8 cellular contexts compared by ENCODE assay signal in genomic region chr7:139828880-139829653, GRCh38. TPM values are rescaled to one million over a fixed set of nuclear protein-coding genes. Genes with fewer than 3 reads are reported as not detected.
DNase-seq lines count a peak whose midpoint lies in the region; ATAC-seq and TF ChIP-seq lines count a peak whose summit lies in the region.

TBXAS1 (plus strand) TSS chr7:139829264; CDS start chr7:139829391, 127 bp downstream.

- CTCF ChIA-PET in OCI-LY7 (lab: Charles Lee; ENCODE audit: unreplicated experiment), result no interaction called here

- POLR2A ChIA-PET in OCI-LY7 (lab: Charles Lee), result no interaction called here

- H3K4me3 Mint-ChIP-seq in natural killer cell, result peak within 1 kb of the TSS; percentile 92

- H2AFZ ChIP-seq in OCI-LY7 (ENCODE audit: low read length), result no peak within 1 kb of the TSS; the same call in 1 of the 2 replicates

- H3K36me3 ChIP-seq in BLaER1 treated with 17β-estradiol and CSF1 and Interleukin-3, amounts not matched to agents 10 nM and 100 nM, result peaks cover 0 to 27% (median 0%) of the 10 kb centered on the region in 11 experiments; a peak in 9 of 22 replicates
- no peaks in the 10 kb centered on the region for H3K36me3 ChIP-seq in OCI-LY7 (ENCODE audit: insufficient read depth, low read length)

- H3K4me3 ChIP-seq in BLaER1 treated with 17β-estradiol and CSF1 and Interleukin-3, amounts not matched to agents 10 nM and 100 nM, result peak within 1 kb of the TSS in 8 of 10 experiments; percentile 43 to 63 (median 56); a peak in 16 of 20 replicates
- H3K4me3 ChIP-seq in OCI-LY7 (ENCODE audit: low read depth, low read length, poor library complexity, severe bottlenecking), result no peak within 1 kb of the TSS
- H3K4me3 ChIP-seq in dorsolateral prefrontal cortex, result peak within 1 kb of the TSS in 42 of 59 donors; percentile 0 to 52 (median 32)

- ATAC-seq in GM21515 (IDR thresholded peaks at IDR 0.05; ENCODE audit: unreplicated experiment), result peak; percentile 49
- peak; percentile 55 to 82 (median 62) for ATAC-seq in natural killer cell
- no peak for ATAC-seq in GM19395 (IDR thresholded peaks at IDR 0.05; ENCODE audit: unreplicated experiment)
- ATAC-seq in GM19328 (IDR thresholded peaks at IDR 0.05; ENCODE audit: unreplicated experiment), result no peak
- ATAC-seq in GM21390 (IDR thresholded peaks at IDR 0.05; ENCODE audit: unreplicated experiment), result no peak

- H3K4me2 ChIP-seq in BLaER1 treated with 17β-estradiol and CSF1 and Interleukin-3, amounts not matched to agents 10 nM and 100 nM, result peak within 1 kb of the TSS; percentile 60 to 98 (median 83)
- H3K4me2 ChIP-seq in OCI-LY7 (ENCODE audit: low read length), result no peak within 1 kb of the TSS

- H3K27ac Mint-ChIP-seq in natural killer cell, result peak within 1 kb of the TSS; percentile 93 to 98

- peaks cover 52 to 57% of the 10 kb centered on the region in 2 donors for H3K4me1 Mint-ChIP-seq in natural killer cell

- no peaks in the 10 kb centered on the region for H3K27me3 Mint-ChIP-seq in natural killer cell (ENCODE audit: low read depth in 2 of 2)

- TF ChIP-seq CTCF in OCI-LY7 (conservative IDR thresholded peaks at IDR 0.05; ENCODE audit: low read length) (no peak), dorsolateral prefrontal cortex (IDR thresholded peaks at IDR 0.05 in 54 of 56, conservative IDR thresholded peaks at IDR 0.05 in 2 of 56; ENCODE audit: low read depth in 1 of 56, partially characterized antibody in 56 of 56) (no peak), natural killer cell (IDR thresholded peaks at IDR 0.05) (no peak)

- peaks cover 11 to 53% (median 32%) of the 10 kb centered on the region in 10 experiments for H3K4me1 ChIP-seq in BLaER1 treated with 17β-estradiol and CSF1 and Interleukin-3, amounts not matched to agents 10 nM and 100 nM
- peaks cover 12% of the 10 kb centered on the region for H3K4me1 ChIP-seq in OCI-LY7 (ENCODE audit: insufficient read depth, low read length, poor library complexity, severe bottlenecking)

- H3K9ac ChIP-seq in BLaER1 treated with 17β-estradiol and CSF1 and Interleukin-3, amounts not matched to agents 10 nM and 100 nM, result peak within 1 kb of the TSS in 10 of 11 experiments; percentile 12 to 78 (median 69); a peak in 17 of 22 replicates

- no peaks in the 10 kb centered on the region for H3K79me2 ChIP-seq in OCI-LY7 (ENCODE audit: insufficient read depth, low read depth, low read length)

- intact Hi-C loops in OCI-LY7 (cut with micrococcal nuclease; ENCODE audit: unreplicated experiment) (no loop called here), dorsolateral prefrontal cortex (cut with DNase I) (no loop called here), natural killer cell (cut with micrococcal nuclease) (no loop called here)

- peaks cover 0 to 2% of the 10 kb centered on the region in 2 donors for H3K9me3 Mint-ChIP-seq in natural killer cell

- no peaks in the 10 kb centered on the region for H4K20me1 ChIP-seq in BLaER1 treated with 17β-estradiol and CSF1 and Interleukin-3, amounts not matched to agents 10 nM and 100 nM
- H4K20me1 ChIP-seq in OCI-LY7 (ENCODE audit: insufficient read depth, low read length), result no peaks in the 10 kb centered on the region

- H3K9me3 ChIP-seq in BLaER1 treated with 17β-estradiol and CSF1 and Interleukin-3, amounts not matched to agents 10 nM and 100 nM (replicated peaks in 1 of 11), result peaks cover 4 to 35% (median 25%) of the 10 kb centered on the region in 11 experiments; a peak in 21 of 22 replicates
- no peaks in the 10 kb centered on the region for H3K9me3 ChIP-seq in OCI-LY7 (ENCODE audit: low read length)

- H3K27ac ChIP-seq in BLaER1 treated with 17β-estradiol and CSF1 and Interleukin-3, amounts not matched to agents 10 nM and 100 nM, result peak within 1 kb of the TSS; percentile 18 to 91 (median 84); a peak in 21 of 22 replicates
- no peak within 1 kb of the TSS for H3K27ac ChIP-seq in OCI-LY7 (ENCODE audit: low read depth, low read length, poor library complexity, severe bottlenecking)
- H3K27ac ChIP-seq in dorsolateral prefrontal cortex, result peak within 1 kb of the TSS in 10 of 59 donors; percentile 1 to 41 (median 30)

- H3K36me3 Mint-ChIP-seq in natural killer cell, result peaks cover 14% of the 10 kb centered on the region

- peak; percentile 11 for DNase-seq in OCI-LY7 (ENCODE audit: low spot score)
- peak in 1 of 10 donors; percentile 12 for DNase-seq in dorsolateral prefrontal cortex
- DNase-seq in natural killer cell, result no peak

- no TSS peak for BruUV-seq in OCI-LY7 (replicated peaks; lab: Mats Ljungman, UMichigan)

- no peaks in the 10 kb centered on the region for H3K9me2 ChIP-seq in OCI-LY7 (ENCODE audit: insufficient read depth, low read length)

- no peaks in the 10 kb centered on the region for H3K27me3 ChIP-seq in BLaER1 treated with 17β-estradiol and CSF1 and Interleukin-3, amounts not matched to agents 10 nM and 100 nM
- H3K27me3 ChIP-seq in dorsolateral prefrontal cortex, result peaks cover 0 to 5% (median 0%) of the 10 kb centered on the region in 45 donors

RNA-seq across cellular contexts. Expression of gene TBXAS1, which starts in this region (rescaled TPM):
- not detected in 2 replicates for total RNA-seq in OCI-LY7 (2014; rRNA removed; shearing (Covaris generic))
- total RNA-seq in OCI-LY7 (2022) (0.86 TPM in 1 of 2 replicates, not detected in the other), dorsolateral prefrontal cortex (10 to 100 TPM in 73 of 120 experiments, 1 to 10 TPM in 47; 3.2 to 24.8 (median 11.3) TPM), natural killer cell (100 to 1,000 TPM in 1 of 3 donors, 10 to 100 TPM in 2; 72.7 to 110 (median 88.7) TPM)

Comparison
In these comparisons a context has a peak if more than half of its experiments do, and no peak if none do; other contexts are left out.
1. Peak in DNase-seq in OCI-LY7; RNA of the gene not detected or under 1 TPM.
2. ATAC-seq: peak in GM21515 (single experiment) and natural killer cell (3 of 3); none in GM19395 (single experiment), GM19328 (single experiment) and GM21390 (single experiment).